25 cellular contexts compared by ENCODE assay signal in the genomic region with DNA sequence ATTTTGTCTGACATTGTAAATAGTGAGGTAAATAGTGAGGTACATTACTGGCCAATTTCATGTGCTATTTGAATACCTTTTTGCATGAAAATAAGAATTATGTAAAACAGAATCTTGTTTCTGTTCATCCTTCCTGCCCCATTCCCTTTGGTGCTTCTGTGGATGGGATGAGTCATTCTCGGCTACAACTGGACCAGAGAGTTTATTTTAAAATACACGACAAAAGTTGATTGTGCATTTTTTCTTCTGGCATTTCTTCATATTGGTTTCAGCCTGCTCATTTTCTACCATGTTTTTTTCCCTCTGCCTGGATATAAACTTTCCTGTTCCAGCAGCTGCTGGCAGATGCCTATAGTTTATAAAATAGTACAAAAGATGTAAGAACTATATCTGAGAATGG.
"Had no signal": no experiment of that assay in that cellular context is flagged by ENCODE, and none has a peak within 500 bp of the region (broad histone marks: within the 10 kb centered on the region; RNA-seq: fewer than 3 reads in every experiment).

No MANE protein-coding gene starts in this region.

- H3K9me3 ChIP-seq: neutrophil, right lobe of liver, uterus had no signal

- H3K27me3 ChIP-seq: neural progenitor cell, neutrophil, right atrium auricular region, right lobe of liver, tibial nerve, uterus had no signal

- DNase-seq: immature natural killer cell; kidney; left ventricle myocardium inferior; mesendoderm; naive B cell; natural killer cell; nephron progenitor cell; occipital lobe; right lobe of liver; stimulated activated CD4-positive, alpha-beta T cell treated with anti-CD3 and anti-CD28 coated beads, Interleukin-1b, Interleukin-23, amount 100 ng/mL, for 48 hours; stimulated activated CD4-positive, alpha-beta T cell treated with anti-CD3 and anti-CD28 coated beads, Interleukin-2, amount 100 ng/mL, for 48 hours; stimulated activated CD4-positive, alpha-beta T cell treated with anti-CD3 and anti-CD28 coated beads, Interleukin-4, amount 100 ng/mL, for 4 hours; stimulated activated CD8-positive, alpha-beta memory T cell treated with anti-CD3 and anti-CD28 coated beads, Interleukin-4, amount 100 ng/mL, for 48 hours; stimulated activated naive CD4-positive, alpha-beta T cell treated with Interleukin-2 at 50 U/mL for 16 hours; stimulated activated naive CD8-positive, alpha-beta T cell treated with anti-CD3 and anti-CD28 coated beads, Interleukin-15, amount 100 ng/mL, for 72 hours; substantia nigra; uterus had no signal

- H3K4me3 ChIP-seq: left ventricle myocardium inferior, lung, neural progenitor cell, right atrium auricular region, right lobe of liver, smooth muscle cell, tibial nerve, uterus had no signal

- ATAC-seq: natural killer cell; right lobe of liver; stimulated activated memory B cell treated with anti-CD40 and anti-IgM and Interleukin-4, amounts not matched to agents 10 μg/mL and 1 μg/mL and 100 μg/mL, for 72 hours; stimulated activated naive CD8-positive, alpha-beta T cell treated with anti-CD3 and anti-CD28 coated beads, Interleukin-15, amount 100 ng/mL, for 72 hours had no signal

- H3K36me3 ChIP-seq: left ventricle myocardium inferior, neural progenitor cell, neutrophil, right atrium auricular region, right lobe of liver, tibial nerve, uterus had no signal

- H3K27ac ChIP-seq: left ventricle myocardium inferior, neural progenitor cell, neutrophil, parathyroid adenoma, right atrium auricular region, right lobe of liver, tibial nerve, uterus had no signal

- H3K4me1 ChIP-seq: left ventricle myocardium inferior, neural progenitor cell, parathyroid adenoma, right atrium auricular region, right lobe of liver, tibial nerve, uterus had no signal
